In the genomic region with DNA sequence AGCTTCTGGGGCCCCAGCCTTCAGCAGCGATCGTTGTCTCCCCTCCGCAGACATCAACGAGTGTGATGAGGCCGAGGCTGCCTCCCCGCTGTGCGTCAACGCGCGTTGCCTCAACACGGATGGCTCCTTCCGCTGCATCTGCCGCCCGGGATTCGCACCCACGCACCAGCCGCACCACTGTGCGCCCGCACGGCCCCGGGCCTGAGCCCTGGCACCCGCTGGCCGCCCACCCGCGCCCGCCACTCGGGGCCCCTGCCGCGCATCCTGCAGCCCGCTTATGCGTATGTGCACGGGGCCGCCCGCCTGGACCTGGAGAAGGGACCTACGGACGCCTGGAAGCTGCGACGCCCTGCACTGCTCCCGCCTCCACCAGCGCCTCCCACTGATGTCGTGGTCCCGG, we compare ENCODE assay signal across 31 cellular contexts.
"Had no signal": no experiment of that assay in that cellular context is flagged by ENCODE, and none has a peak within 500 bp of the region (broad histone marks: within the 10 kb centered on the region; RNA-seq: fewer than 3 reads in every experiment).

No MANE protein-coding gene starts in this region.

- H3K27me3 Mint-ChIP-seq: activated CD4-positive, alpha-beta T cell treated with anti-CD3 and anti-CD28 coated beads for 36 hours; activated CD4-positive, alpha-beta T cell treated with anti-CD3 and anti-CD28 coated beads, Interleukin-2, amount 10 ng/mL, durations not matched to agents 7 days and 5 days had no signal

- H3K9me3 Mint-ChIP-seq: activated CD4-positive, alpha-beta T cell treated with anti-CD3 and anti-CD28 coated beads, Interleukin-2, amount 10 ng/mL, durations not matched to agents 7 days and 5 days; activated T-cell treated with anti-CD3 and anti-CD28 coated beads, Interleukin-2, amount 50 U/mL, for 4 hours; activated T-helper 1 cell treated with anti-CD3 and anti-CD28 coated beads, Interleukin-12 subunit alpha, Interleukin-12 subunit beta, Interleukin-2, Interleukin-4 antibody, amounts not matched to agents 30 ng/mL and 10 ng/mL and 1 ng/mL, durations not matched to agents 14 hours and 24 hours and 36 hours; brain; T-helper 1 cell treated with Interleukin-12 subunit alpha and Interleukin-12 subunit beta and Interleukin-4 antibody, amounts not matched to agents 30 μg/mL and 1 μg/mL, for 36 hours; T-helper 2 cell treated with Interferon-gamma antibody and Interleukin-4, amounts not matched to agents 5 μg/mL and 100 μg/mL, for 36 hours had no signal

- ATAC-seq: activated CD4-positive, alpha-beta T cell treated with anti-CD3 and anti-CD28 coated beads for 36 hours; activated CD8-positive, alpha-beta T cell treated with anti-CD3 and anti-CD28 coated beads, Interleukin-2, amount 10 ng/mL, durations not matched to agents 7 days and 5 days; activated T-cell treated with anti-CD3 and anti-CD28 coated beads, Interleukin-2, amount 50 U/mL, for 4 hours; PC-3 had no signal

- H3K4me3 Mint-ChIP-seq: activated CD4-positive, alpha-beta T cell treated with anti-CD3 and anti-CD28 coated beads for 36 hours; activated CD4-positive, alpha-beta T cell treated with anti-CD3 and anti-CD28 coated beads, Interleukin-2, amount 10 ng/mL, durations not matched to agents 7 days and 5 days; activated CD8-positive, alpha-beta T cell treated with anti-CD3 and anti-CD28 coated beads, Interleukin-2, amount 10 ng/mL, durations not matched to agents 7 days and 5 days; activated T-cell treated with anti-CD3 and anti-CD28 coated beads, Interleukin-2, amount 50 U/mL, for 4 hours; activated T-helper 1 cell treated with anti-CD3 and anti-CD28 coated beads, Interleukin-12 subunit alpha, Interleukin-12 subunit beta, Interleukin-2, Interleukin-4 antibody, amounts not matched to agents 30 ng/mL and 10 ng/mL and 1 ng/mL, durations not matched to agents 14 hours and 24 hours and 36 hours; brain; T-helper 1 cell treated with Interleukin-12 subunit alpha and Interleukin-12 subunit beta and Interleukin-4 antibody, amounts not matched to agents 30 μg/mL and 1 μg/mL, for 36 hours; T-helper 2 cell treated with Interferon-gamma antibody and Interleukin-4, amounts not matched to agents 5 μg/mL and 100 μg/mL, for 36 hours had no signal

- H3K27ac ChIP-seq: KMS-11, RWPE1 had no signal

- DNase-seq: activated CD4-positive, alpha-beta T cell treated with anti-CD3 and anti-CD28 coated beads for 36 hours; activated CD4-positive, alpha-beta T cell treated with anti-CD3 and anti-CD28 coated beads, Interleukin-2, amount 10 ng/mL, durations not matched to agents 7 days and 5 days; activated CD4-positive, alpha-beta T cell treated with anti-CD3 and anti-CD28 coated beads, Interleukin-2, amount 50 U/mL, for 48 hours; activated CD8-positive, alpha-beta memory T cell treated with anti-CD3 and anti-CD28 coated beads, Interleukin-2, amount 50 U/mL, for 4 hours; activated CD8-positive, alpha-beta T cell treated with anti-CD3 and anti-CD28 coated beads, Interleukin-2, amount 10 ng/mL, durations not matched to agents 7 days and 5 days; activated effector memory CD4-positive, alpha-beta T cell treated with Interleukin-2 at 50 U/mL for 16 hours; activated naive CD4-positive, alpha-beta T cell treated with anti-CD3 and anti-CD28 coated beads, Interleukin-2, amount 50 U/mL, for 16 hours; activated T-cell treated with anti-CD3 and anti-CD28 coated beads for 4 hours; activated T-cell treated with anti-CD3 and anti-CD28 coated beads, Interleukin-2, amount 50 U/mL, for 4 hours; anterior cingulate cortex; caudate nucleus; MM.1S; NCI-H1092 treated with DMSO at 0.1 percent for 48 hours; NCI-H1417; NCI-H146; NCI-H187; NCI-H2029 treated with DMSO at 0.1 percent for 48 hours; NCI-H2107; NCI-H2171; NCI-H510A; NCI-H526; NCI-H748 treated with DMSO at 0.1 percent for 48 hours; NK-92 treated with Interleukin-12 subunit alpha and Interleukin-12 subunit beta, amount 100 ng/mL, for 24 hours; PC-3; Right ventricle myocardium superior had no signal
